In the genomic region with DNA sequence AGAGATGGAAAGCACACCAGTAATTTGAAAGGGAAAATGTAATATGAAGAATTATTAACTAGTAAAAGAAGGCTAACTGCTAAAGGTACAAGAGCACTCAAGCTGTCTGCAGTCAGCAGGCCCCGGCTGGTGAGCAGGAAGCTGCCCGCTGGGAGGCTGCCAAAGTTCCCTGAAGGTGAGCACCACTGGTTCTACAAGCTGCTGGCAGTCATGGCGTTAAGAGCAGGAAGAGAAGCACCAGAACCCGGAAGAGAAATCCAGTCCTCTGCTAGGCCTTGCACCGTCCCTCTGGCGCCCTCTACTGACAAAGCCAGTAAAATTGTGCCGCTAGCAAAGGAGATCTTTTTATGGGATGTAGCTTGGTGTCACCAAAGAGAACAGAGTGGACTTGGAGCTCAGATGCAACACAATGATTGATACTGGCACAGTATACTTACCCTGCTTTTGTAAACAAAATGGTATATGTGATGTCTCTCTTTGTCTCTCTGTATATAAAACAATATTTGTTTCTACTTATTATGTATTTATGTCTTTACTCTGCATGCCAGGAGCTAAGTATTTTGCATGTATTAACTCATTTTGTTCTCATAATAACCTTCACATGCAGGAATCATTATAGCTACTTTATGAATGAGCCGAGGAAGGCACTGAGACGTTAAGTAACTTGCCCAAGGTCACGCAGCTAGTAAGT, we compare ENCODE assay signal across 1 cellular context.
TF ChIP-seq lines count a peak whose summit lies in the region.

No MANE protein-coding gene starts in this region.

TF ChIP-seq in HepG2, 621 proteins besides CTCF, POLR2A, EP300 and RAD21 (continued from another document and continues in another):
- TF ChIP-seq, protein P1, sequence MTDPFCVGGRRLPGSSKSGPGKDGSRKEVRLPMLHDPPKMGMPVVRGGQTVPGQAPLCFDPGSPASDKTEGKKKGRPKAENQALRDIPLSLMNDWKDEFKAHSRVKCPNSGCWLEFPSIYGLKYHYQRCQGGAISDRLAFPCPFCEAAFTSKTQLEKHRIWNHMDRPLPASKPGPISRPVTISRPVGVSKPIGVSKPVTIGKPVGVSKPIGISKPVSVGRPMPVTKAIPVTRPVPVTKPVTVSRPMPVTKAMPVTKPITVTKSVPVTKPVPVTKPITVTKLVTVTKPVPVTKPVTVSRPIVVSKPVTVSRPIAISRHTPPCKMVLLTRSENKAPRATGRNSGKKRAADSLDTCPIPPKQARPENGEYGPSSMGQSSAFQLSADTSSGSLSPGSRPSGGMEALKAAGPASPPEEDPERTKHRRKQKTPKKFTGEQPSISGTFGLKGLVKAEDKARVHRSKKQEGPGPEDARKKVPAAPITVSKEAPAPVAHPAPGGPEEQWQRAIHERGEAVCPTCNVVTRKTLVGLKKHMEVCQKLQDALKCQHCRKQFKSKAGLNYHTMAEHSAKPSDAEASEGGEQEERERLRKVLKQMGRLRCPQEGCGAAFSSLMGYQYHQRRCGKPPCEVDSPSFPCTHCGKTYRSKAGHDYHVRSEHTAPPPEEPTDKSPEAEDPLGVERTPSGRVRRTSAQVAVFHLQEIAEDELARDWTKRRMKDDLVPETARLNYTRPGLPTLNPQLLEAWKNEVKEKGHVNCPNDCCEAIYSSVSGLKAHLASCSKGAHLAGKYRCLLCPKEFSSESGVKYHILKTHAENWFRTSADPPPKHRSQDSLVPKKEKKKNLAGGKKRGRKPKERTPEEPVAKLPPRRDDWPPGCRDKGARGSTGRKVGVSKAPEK (CRISPR knock-in tag; IDR thresholded peaks at IDR 0.05; ENCODE audit: borderline replicate concordance) = no peak; the same call in 1 of the 2 replicates
- TF ChIP-seq, protein P2, sequence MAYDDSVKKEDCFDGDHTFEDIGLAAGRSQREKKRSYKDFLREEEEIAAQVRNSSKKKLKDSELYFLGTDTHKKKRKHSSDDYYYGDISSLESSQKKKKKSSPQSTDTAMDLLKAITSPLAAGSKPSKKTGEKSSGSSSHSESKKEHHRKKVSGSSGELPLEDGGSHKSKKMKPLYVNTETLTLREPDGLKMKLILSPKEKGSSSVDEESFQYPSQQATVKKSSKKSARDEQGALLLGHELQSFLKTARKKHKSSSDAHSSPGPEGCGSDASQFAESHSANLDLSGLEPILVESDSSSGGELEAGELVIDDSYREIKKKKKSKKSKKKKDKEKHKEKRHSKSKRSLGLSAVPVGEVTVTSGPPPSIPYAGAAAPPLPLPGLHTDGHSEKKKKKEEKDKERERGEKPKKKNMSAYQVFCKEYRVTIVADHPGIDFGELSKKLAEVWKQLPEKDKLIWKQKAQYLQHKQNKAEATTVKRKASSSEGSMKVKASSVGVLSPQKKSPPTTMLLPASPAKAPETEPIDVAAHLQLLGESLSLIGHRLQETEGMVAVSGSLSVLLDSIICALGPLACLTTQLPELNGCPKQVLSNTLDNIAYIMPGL (CRISPR knock-in tag; IDR thresholded peaks at IDR 0.05; ENCODE audit: borderline replicate concordance in 1 of 2, low read depth in 1 of 2) = peak; percentile 96 to 98; a peak in 3 of 4 replicates
- TF ChIP-seq, protein P3, sequence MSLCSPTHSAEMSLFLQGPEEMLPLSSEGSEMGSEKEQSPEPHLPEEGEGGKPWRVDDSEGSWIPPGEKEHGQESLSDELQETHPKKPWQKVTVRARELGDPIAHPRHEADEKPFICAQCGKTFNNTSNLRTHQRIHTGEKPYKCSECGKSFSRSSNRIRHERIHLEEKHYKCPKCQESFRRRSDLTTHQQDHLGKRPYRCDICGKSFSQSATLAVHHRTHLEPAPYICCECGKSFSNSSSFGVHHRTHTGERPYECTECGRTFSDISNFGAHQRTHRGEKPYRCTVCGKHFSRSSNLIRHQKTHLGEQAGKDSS (CRISPR knock-in tag; IDR thresholded peaks at IDR 0.05; ENCODE audit: borderline replicate concordance, low read depth) = peak; percentile 93; the same call in 1 of the 2 replicates
- TF ChIP-seq ZNF547 (CRISPR knock-in tag; IDR thresholded peaks at IDR 0.05) (peak; percentile 71; the same call in 1 of the 2 replicates), KAT7 (CRISPR knock-in tag; IDR thresholded peaks at IDR 0.05; ENCODE audit: borderline replicate concordance) (peak; percentile 62; the same call in 1 of the 2 replicates), MBD4 (IDR thresholded peaks at IDR 0.05; ENCODE audit: borderline replicate concordance, low read length) (no peak), MAFG (CRISPR knock-in tag; IDR thresholded peaks at IDR 0.05) (no peak), NFE2 (CRISPR knock-in tag; IDR thresholded peaks at IDR 0.05) (no peak), ERF (CRISPR knock-in tag; IDR thresholded peaks at IDR 0.05) (0 out of 2 replicates have a peak, but pooled peaks have one; percentile 75), ZMYM3 (CRISPR knock-in tag; IDR thresholded peaks at IDR 0.05) (peak; percentile 68), DPF2 (CRISPR knock-in tag; IDR thresholded peaks at IDR 0.05; ENCODE audit: borderline replicate concordance, low read depth) (no peak), ZNF292 (CRISPR knock-in tag; IDR thresholded peaks at IDR 0.05; ENCODE audit: borderline replicate concordance, low read depth) (0 out of 2 replicates have a peak, but pooled peaks have one; percentile 29), ZNF337 (CRISPR knock-in tag; IDR thresholded peaks at IDR 0.05; ENCODE audit: borderline replicate concordance, low read depth) (peak; percentile 97), ZNF672 (CRISPR knock-in tag; IDR thresholded peaks at IDR 0.05) (no peak), GZF1 (CRISPR knock-in tag; IDR thresholded peaks at IDR 0.05) (peak; percentile 67; the same call in 1 of the 2 replicates)
- TF ChIP-seq, protein P4, sequence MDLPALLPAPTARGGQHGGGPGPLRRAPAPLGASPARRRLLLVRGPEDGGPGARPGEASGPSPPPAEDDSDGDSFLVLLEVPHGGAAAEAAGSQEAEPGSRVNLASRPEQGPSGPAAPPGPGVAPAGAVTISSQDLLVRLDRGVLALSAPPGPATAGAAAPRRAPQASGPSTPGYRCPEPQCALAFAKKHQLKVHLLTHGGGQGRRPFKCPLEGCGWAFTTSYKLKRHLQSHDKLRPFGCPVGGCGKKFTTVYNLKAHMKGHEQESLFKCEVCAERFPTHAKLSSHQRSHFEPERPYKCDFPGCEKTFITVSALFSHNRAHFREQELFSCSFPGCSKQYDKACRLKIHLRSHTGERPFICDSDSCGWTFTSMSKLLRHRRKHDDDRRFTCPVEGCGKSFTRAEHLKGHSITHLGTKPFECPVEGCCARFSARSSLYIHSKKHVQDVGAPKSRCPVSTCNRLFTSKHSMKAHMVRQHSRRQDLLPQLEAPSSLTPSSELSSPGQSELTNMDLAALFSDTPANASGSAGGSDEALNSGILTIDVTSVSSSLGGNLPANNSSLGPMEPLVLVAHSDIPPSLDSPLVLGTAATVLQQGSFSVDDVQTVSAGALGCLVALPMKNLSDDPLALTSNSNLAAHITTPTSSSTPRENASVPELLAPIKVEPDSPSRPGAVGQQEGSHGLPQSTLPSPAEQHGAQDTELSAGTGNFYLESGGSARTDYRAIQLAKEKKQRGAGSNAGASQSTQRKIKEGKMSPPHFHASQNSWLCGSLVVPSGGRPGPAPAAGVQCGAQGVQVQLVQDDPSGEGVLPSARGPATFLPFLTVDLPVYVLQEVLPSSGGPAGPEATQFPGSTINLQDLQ (CRISPR knock-in tag; IDR thresholded peaks at IDR 0.05) = no peak
- TF ChIP-seq, protein P5, sequence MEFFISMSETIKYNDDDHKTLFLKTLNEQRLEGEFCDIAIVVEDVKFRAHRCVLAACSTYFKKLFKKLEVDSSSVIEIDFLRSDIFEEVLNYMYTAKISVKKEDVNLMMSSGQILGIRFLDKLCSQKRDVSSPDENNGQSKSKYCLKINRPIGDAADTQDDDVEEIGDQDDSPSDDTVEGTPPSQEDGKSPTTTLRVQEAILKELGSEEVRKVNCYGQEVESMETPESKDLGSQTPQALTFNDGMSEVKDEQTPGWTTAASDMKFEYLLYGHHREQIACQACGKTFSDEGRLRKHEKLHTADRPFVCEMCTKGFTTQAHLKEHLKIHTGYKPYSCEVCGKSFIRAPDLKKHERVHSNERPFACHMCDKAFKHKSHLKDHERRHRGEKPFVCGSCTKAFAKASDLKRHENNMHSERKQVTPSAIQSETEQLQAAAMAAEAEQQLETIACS (CRISPR knock-in tag; IDR thresholded peaks at IDR 0.05) = no peak
- TF ChIP-seq, protein P6, sequence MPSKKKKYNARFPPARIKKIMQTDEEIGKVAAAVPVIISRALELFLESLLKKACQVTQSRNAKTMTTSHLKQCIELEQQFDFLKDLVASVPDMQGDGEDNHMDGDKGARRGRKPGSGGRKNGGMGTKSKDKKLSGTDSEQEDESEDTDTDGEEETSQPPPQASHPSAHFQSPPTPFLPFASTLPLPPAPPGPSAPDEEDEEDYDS (CRISPR knock-in tag; IDR thresholded peaks at IDR 0.05) = peak; percentile 82
- TF ChIP-seq, protein P7, sequence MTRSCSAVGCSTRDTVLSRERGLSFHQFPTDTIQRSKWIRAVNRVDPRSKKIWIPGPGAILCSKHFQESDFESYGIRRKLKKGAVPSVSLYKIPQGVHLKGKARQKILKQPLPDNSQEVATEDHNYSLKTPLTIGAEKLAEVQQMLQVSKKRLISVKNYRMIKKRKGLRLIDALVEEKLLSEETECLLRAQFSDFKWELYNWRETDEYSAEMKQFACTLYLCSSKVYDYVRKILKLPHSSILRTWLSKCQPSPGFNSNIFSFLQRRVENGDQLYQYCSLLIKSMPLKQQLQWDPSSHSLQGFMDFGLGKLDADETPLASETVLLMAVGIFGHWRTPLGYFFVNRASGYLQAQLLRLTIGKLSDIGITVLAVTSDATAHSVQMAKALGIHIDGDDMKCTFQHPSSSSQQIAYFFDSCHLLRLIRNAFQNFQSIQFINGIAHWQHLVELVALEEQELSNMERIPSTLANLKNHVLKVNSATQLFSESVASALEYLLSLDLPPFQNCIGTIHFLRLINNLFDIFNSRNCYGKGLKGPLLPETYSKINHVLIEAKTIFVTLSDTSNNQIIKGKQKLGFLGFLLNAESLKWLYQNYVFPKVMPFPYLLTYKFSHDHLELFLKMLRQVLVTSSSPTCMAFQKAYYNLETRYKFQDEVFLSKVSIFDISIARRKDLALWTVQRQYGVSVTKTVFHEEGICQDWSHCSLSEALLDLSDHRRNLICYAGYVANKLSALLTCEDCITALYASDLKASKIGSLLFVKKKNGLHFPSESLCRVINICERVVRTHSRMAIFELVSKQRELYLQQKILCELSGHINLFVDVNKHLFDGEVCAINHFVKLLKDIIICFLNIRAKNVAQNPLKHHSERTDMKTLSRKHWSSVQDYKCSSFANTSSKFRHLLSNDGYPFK (CRISPR knock-in tag; IDR thresholded peaks at IDR 0.05; ENCODE audit: borderline replicate concordance) = peak; percentile 64; the same call in 1 of the 2 replicates
- TF ChIP-seq, protein P8, sequence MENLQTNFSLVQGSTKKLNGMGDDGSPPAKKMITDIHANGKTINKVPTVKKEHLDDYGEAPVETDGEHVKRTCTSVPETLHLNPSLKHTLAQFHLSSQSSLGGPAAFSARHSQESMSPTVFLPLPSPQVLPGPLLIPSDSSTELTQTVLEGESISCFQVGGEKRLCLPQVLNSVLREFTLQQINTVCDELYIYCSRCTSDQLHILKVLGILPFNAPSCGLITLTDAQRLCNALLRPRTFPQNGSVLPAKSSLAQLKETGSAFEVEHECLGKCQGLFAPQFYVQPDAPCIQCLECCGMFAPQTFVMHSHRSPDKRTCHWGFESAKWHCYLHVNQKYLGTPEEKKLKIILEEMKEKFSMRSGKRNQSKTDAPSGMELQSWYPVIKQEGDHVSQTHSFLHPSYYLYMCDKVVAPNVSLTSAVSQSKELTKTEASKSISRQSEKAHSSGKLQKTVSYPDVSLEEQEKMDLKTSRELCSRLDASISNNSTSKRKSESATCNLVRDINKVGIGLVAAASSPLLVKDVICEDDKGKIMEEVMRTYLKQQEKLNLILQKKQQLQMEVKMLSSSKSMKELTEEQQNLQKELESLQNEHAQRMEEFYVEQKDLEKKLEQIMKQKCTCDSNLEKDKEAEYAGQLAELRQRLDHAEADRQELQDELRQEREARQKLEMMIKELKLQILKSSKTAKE (CRISPR knock-in tag; IDR thresholded peaks at IDR 0.05; ENCODE audit: borderline replicate concordance) = no peak
- TF ChIP-seq, protein P9, sequence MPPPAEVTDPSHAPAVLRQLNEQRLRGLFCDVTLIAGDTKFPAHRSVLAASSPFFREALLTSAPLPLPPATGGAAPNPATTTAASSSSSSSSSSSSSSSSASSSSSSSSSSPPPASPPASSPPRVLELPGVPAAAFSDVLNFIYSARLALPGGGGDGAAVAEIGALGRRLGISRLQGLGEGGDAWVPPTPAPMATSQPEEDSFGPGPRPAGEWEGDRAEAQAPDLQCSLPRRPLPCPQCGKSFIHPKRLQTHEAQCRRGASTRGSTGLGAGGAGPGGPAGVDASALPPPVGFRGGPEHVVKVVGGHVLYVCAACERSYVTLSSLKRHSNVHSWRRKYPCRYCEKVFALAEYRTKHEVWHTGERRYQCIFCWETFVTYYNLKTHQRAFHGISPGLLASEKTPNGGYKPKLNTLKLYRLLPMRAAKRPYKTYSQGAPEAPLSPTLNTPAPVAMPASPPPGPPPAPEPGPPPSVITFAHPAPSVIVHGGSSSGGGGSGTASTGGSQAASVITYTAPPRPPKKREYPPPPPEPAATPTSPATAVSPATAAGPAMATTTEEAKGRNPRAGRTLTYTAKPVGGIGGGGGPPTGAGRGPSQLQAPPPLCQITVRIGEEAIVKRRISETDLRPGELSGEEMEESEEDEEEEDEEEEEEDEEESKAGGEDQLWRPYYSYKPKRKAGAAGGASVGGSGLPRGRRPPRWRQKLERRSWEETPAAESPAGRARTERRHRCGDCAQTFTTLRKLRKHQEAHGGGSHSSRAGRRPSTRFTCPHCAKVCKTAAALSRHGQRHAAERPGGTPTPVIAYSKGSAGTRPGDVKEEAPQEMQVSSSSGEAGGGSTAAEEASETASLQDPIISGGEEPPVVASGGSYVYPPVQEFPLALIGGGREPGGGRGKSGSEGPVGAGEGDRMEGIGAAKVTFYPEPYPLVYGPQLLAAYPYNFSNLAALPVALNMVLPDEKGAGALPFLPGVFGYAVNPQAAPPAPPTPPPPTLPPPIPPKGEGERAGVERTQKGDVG (CRISPR knock-in tag; IDR thresholded peaks at IDR 0.05; ENCODE audit: borderline replicate concordance) = peak; percentile 59; the same call in 1 of the 2 replicates
